Comparison of ENCODE assay signal across 8 cellular contexts in genomic region chr11:34251640-34251980, GRCh38.
DNase-seq lines count a peak whose midpoint lies in the region; ATAC-seq, FAIRE-seq and TF ChIP-seq lines count a peak whose summit lies in the region.

No MANE protein-coding gene starts in this region.

- CTCF ChIA-PET in RWPE1 (lab: Yijun Ruan, JAX), result no interaction called here

- no peak for TF ChIP-seq CTCF in DOHH2 (IDR thresholded peaks at IDR 0.05; ENCODE audit: low read depth, low read length, poor library complexity, severe bottlenecking)
- no peak for TF ChIP-seq CTCF in RWPE1 (conservative IDR thresholded peaks at IDR 0.05; ENCODE audit: low read depth)
- no peak for TF ChIP-seq CTCF in transverse colon (IDR thresholded peaks at IDR 0.05)

- H3K79me2 ChIP-seq in DOHH2 (ENCODE audit: control insufficient read depth, low read length), result no peaks in the 10 kb centered on the region

- no peaks in the 10 kb centered on the region for H3F3A ChIP-seq in DOHH2 (ENCODE audit: control insufficient read depth, insufficient read depth)

- H3K4me3 ChIP-seq in DOHH2 (ENCODE audit: low read length), result peak overlapping the region; percentile 66
- peak overlapping the region in 1 of 4 donors; percentile 3 for H3K4me3 ChIP-seq in transverse colon
- H3K4me3 ChIP-seq in small intestine (ENCODE audit: low read depth in 1 of 2, low read length in 2 of 2), result no peak overlapping the region

- H3K9me3 ChIP-seq in DOHH2 (ENCODE audit: control insufficient read depth, insufficient read depth, low read length), result no peaks in the 10 kb centered on the region
- H3K9me3 ChIP-seq in transverse colon, result no peaks in the 10 kb centered on the region
- H3K9me3 ChIP-seq in small intestine (ENCODE audit: control insufficient read depth, low read depth), result no peaks in the 10 kb centered on the region

- H3K27ac ChIP-seq in DOHH2 (ENCODE audit: low read depth, low read length), result no peak overlapping the region
- peak overlapping the region; percentile 83 for H3K27ac ChIP-seq in RWPE1
- peak overlapping the region; percentile 35 for H3K27ac ChIP-seq in epithelial cell of prostate
- H3K27ac ChIP-seq in transverse colon, result peak overlapping the region in 1 of 4 donors; percentile 34
- H3K27ac ChIP-seq in small intestine (ENCODE audit: low read depth in 1 of 2, low read length in 1 of 2), result peak overlapping the region in 1 of 2 donors; percentile 28

- ATAC-seq in sciatic nerve, result peak; percentile 14
- no peak for ATAC-seq in GM18502 (IDR thresholded peaks at IDR 0.05; ENCODE audit: poor library complexity, unreplicated experiment)
- ATAC-seq in GM21390 (IDR thresholded peaks at IDR 0.05; ENCODE audit: unreplicated experiment), result no peak

- 63 to 80% methylated on average over 2 of the region's 2 CpGs for WGBS in transverse colon (ENCODE audit: low coverage in 1 of 2), 2 donors
- 46 to 79% (median 62%) methylated on average over 2 of the region's 2 CpGs for WGBS in small intestine, 3 donors

- no peaks in the 10 kb centered on the region for H3K36me3 ChIP-seq in DOHH2 (ENCODE audit: control insufficient read depth, low read length)
- no peaks in the 10 kb centered on the region for H3K36me3 ChIP-seq in transverse colon
- H3K36me3 ChIP-seq in small intestine (ENCODE audit: control insufficient read depth in 2 of 2, insufficient read depth in 2 of 2, low read length in 2 of 2), result no peaks in the 10 kb centered on the region

- no peaks in the 10 kb centered on the region for H4K20me1 ChIP-seq in DOHH2 (ENCODE audit: control insufficient read depth, insufficient read depth, low read depth, low read length)

- peaks cover 15% of the 10 kb centered on the region for H3K4me1 ChIP-seq in DOHH2 (ENCODE audit: control insufficient read depth, low read length)
- H3K4me1 ChIP-seq in transverse colon, result peaks cover 7 to 16% (median 9%) of the 10 kb centered on the region in 4 donors
- H3K4me1 ChIP-seq in small intestine (ENCODE audit: control insufficient read depth in 2 of 2, insufficient read depth in 1 of 2, low read depth in 1 of 2, low read length in 1 of 2), result peaks cover 0 to 15% of the 10 kb centered on the region in 2 donors

- in situ Hi-C loops in transverse colon (cut with MboI; ENCODE audit: low pct_ligation_motif_present in 1 of 4, low pct_unique_long_range_greater_than_20kb in 1 of 4, low sequenced_read_pairs in 3 of 4), result no loop called here

- no peak for TF ChIP-seq POLR2A in transverse colon (IDR thresholded peaks at IDR 0.05)

- TF ChIP-seq EP300 in transverse colon (IDR thresholded peaks at IDR 0.05; ENCODE audit: low read depth), result no peak

- FAIRE-seq in small intestine (lab: Jason Lieb, UNC), result no peak

- H3K27me3 ChIP-seq in DOHH2 (ENCODE audit: control insufficient read depth, low read length) (peaks cover 35% of the 10 kb centered on the region), transverse colon (no peaks in the 10 kb centered on the region), small intestine (ENCODE audit: control insufficient read depth in 2 of 2, insufficient read depth in 2 of 2, low read length in 2 of 2) (no peaks in the 10 kb centered on the region)

- peak overlapping the region; percentile 86 for H3K4me2 ChIP-seq in DOHH2 (ENCODE audit: low read length)

- no peak for DNase-seq in RWPE1 (ENCODE audit: low spot score)
- DNase-seq in epithelial cell of prostate (ENCODE audit: low read depth, low spot score), result no peak
- no peak for DNase-seq in sciatic nerve (ENCODE audit: low spot score)
- no peak for DNase-seq in transverse colon
- DNase-seq in small intestine, result no peak

- POLR2A ChIA-PET in RWPE1 (lab: Yijun Ruan, JAX; ENCODE audit: low non-redundant PET), result interaction anchor here (1.7 kb wide), 1 partner anchor 106 kb away, joined by 4 read pairs; the partner anchor contains the start of gene ABTB2

- intact Hi-C loops in sciatic nerve (cut with DNase I) (no loop called here), transverse colon (cut with DNase I; ENCODE audit: low total_unique reads) (no loop called here)

- no peaks in the 10 kb centered on the region for H3K9me2 ChIP-seq in DOHH2 (replicated peaks; ENCODE audit: control insufficient read depth, low read length)
